ENCODE assay signal across 11 cellular contexts in genomic region chr10:93445978-93446720, GRCh38. TPM values are rescaled to one million over a fixed set of nuclear protein-coding genes. Genes with fewer than 3 reads are reported as not detected.
A peak's percentile ranks its signal among the peaks of the same experiment; 100 is the strongest.
DNase-seq lines count a peak whose midpoint lies in the region; TF ChIP-seq lines count a peak whose summit lies in the region.
"Had no signal": no experiment of that assay in that cellular context is flagged by ENCODE, and none has a peak within 500 bp of the region (broad histone marks: within the 10 kb centered on the region; RNA-seq: fewer than 3 reads in every experiment).

No MANE protein-coding gene starts in this region.

- H3K4me3 ChIP-seq in Caco-2 (ENCODE audit: low read depth, low read length), result no peak overlapping the region
- H3K4me3 ChIP-seq in iPS-18a (ENCODE audit: low read length), result peak overlapping the region; percentile 16
- H3K4me3 ChIP-seq in rectal smooth muscle tissue (ENCODE audit: low read length), result no peak overlapping the region

- H3K9me3 ChIP-seq in Caco-2 (no peaks in the 10 kb centered on the region), iPS-18a (ENCODE audit: control insufficient read depth, low read depth, low read length) (no peaks in the 10 kb centered on the region)

- H3K36me3 ChIP-seq in Caco-2 (ENCODE audit: control insufficient read depth, insufficient read depth, low read length) (no peaks in the 10 kb centered on the region), iPS-18a (ENCODE audit: control insufficient read depth, low read depth, low read length) (no peaks in the 10 kb centered on the region), rectal smooth muscle tissue (ENCODE audit: control insufficient read depth, insufficient read depth, low read length) (peaks cover under 1% of the 10 kb centered on the region)

- no peaks in the 10 kb centered on the region for H3K27me3 ChIP-seq in Caco-2 (replicated peaks; ENCODE audit: control insufficient read depth, insufficient read depth, low read length)
- H3K27me3 ChIP-seq in iPS-18a (ENCODE audit: control insufficient read depth, insufficient read depth, low read length), result no peaks in the 10 kb centered on the region
- no peaks in the 10 kb centered on the region for H3K27me3 ChIP-seq in rectal smooth muscle tissue (ENCODE audit: control insufficient read depth, insufficient read depth, low read length)

- peaks cover 10% of the 10 kb centered on the region for H3K9me3 Mint-ChIP-seq in Caco-2 (ENCODE audit: unreplicated experiment)
- H3K9me3 Mint-ChIP-seq in CD14-positive monocyte, result peaks cover 0 to 3% (median 0%) of the 10 kb centered on the region in 7 donors
- H3K9me3 Mint-ChIP-seq in activated T-helper 1 cell treated with anti-CD3 and anti-CD28 coated beads, Interleukin-12 subunit alpha, Interleukin-12 subunit beta, Interleukin-2, Interleukin-4 antibody, amounts not matched to agents 30 ng/mL and 10 ng/mL and 1 ng/mL, durations not matched to agents 14 hours and 24 hours and 36 hours, result no peaks in the 10 kb centered on the region
- H3K9me3 Mint-ChIP-seq: CD4-positive, CD25-positive, alpha-beta regulatory T cell; stimulated activated naive CD8-positive, alpha-beta T cell treated with anti-CD3 and anti-CD28 coated beads, Interleukin-15, Interleukin-2, amounts not matched to agents 100 ng/mL and 50 ng/mL, for 24 hours had no signal

- TF ChIP-seq CTCF in Caco-2 (IDR thresholded peaks at IDR 0.05; ENCODE audit: insufficient read depth in 1 of 2, low read depth in 1 of 2, low read length in 1 of 2, severe bottlenecking in 1 of 2, unreplicated experiment in 1 of 2) (no peak), VCaP (conservative IDR thresholded peaks at IDR 0.05) (no peak), CD14-positive monocyte (IDR thresholded peaks at IDR 0.05) (no peak)

- POLR2A ChIA-PET in Caco-2 (lab: Charles Lee), result interaction anchor here (0.6 to 4.0 kb wide), 10 partner anchors 9 to 51 kb away, joined by 3 to 48 read pairs (median 7); partner anchors contain the start of gene MYOF

- H3K27ac Mint-ChIP-seq in Caco-2 (ENCODE audit: unreplicated experiment) (peak overlapping the region; percentile 96), CD14-positive monocyte (no peak overlapping the region)
- no peak overlapping the region for H3K27ac Mint-ChIP-seq in activated T-helper 1 cell treated with anti-CD3 and anti-CD28 coated beads, Interleukin-12 subunit alpha, Interleukin-12 subunit beta, Interleukin-2, Interleukin-4 antibody, amounts not matched to agents 30 ng/mL and 10 ng/mL and 1 ng/mL, durations not matched to agents 14 hours and 24 hours and 36 hours
- H3K27ac Mint-ChIP-seq: CD4-positive, CD25-positive, alpha-beta regulatory T cell; stimulated activated naive CD8-positive, alpha-beta T cell treated with anti-CD3 and anti-CD28 coated beads, Interleukin-15, Interleukin-2, amounts not matched to agents 100 ng/mL and 50 ng/mL, for 24 hours had no signal

- H3K27me3 Mint-ChIP-seq in Caco-2 (ENCODE audit: insufficient read depth, unreplicated experiment) (no peaks in the 10 kb centered on the region), CD14-positive monocyte (ENCODE audit: low read depth in 3 of 3) (no peaks in the 10 kb centered on the region)
- H3K27me3 Mint-ChIP-seq in activated T-helper 1 cell treated with anti-CD3 and anti-CD28 coated beads, Interleukin-12 subunit alpha, Interleukin-12 subunit beta, Interleukin-2, Interleukin-4 antibody, amounts not matched to agents 30 ng/mL and 10 ng/mL and 1 ng/mL, durations not matched to agents 14 hours and 24 hours and 36 hours (ENCODE audit: insufficient read depth), result no peaks in the 10 kb centered on the region
- H3K27me3 Mint-ChIP-seq: CD4-positive, CD25-positive, alpha-beta regulatory T cell; stimulated activated naive CD8-positive, alpha-beta T cell treated with anti-CD3 and anti-CD28 coated beads, Interleukin-15, Interleukin-2, amounts not matched to agents 100 ng/mL and 50 ng/mL, for 24 hours had no signal

- intact Hi-C loops in Caco-2 (cut with micrococcal nuclease; ENCODE audit: unreplicated experiment), result loop anchor here (1.0 to 5.0 kb wide), 4 partner anchors 9 to 39 kb away; partner anchors contain the start of gene MYOF
- intact Hi-C loops in CD14-positive monocyte (cut with micrococcal nuclease), result loop anchor here in 1 of 2 donors (5.0 kb wide), 1 partner anchor 36 kb away; the partner anchor contains the start of gene MYOF
- intact Hi-C loops in activated T-helper 1 cell treated with anti-CD3 and anti-CD28 coated beads, Interleukin-12 subunit alpha, Interleukin-12 subunit beta, Interleukin-2, Interleukin-4 antibody, amounts not matched to agents 30 ng/mL and 10 ng/mL and 1 ng/mL, durations not matched to agents 14 hours and 24 hours and 36 hours (cut with micrococcal nuclease), result no loop called here

- H3K27ac ChIP-seq in VCaP, result peak overlapping the region; percentile 83
- H3K27ac ChIP-seq in iPS-18a (ENCODE audit: low read length), result peak overlapping the region; percentile 77
- H3K27ac ChIP-seq in rectal smooth muscle tissue (ENCODE audit: low read depth, low read length), result peak overlapping the region; percentile 99
- no peak overlapping the region for H3K27ac ChIP-seq in substantia nigra (ENCODE audit: low read depth, low read length, poor library complexity, severe bottlenecking)

- CTCF ChIA-PET in Caco-2 (lab: Charles Lee), result interaction anchor here (0.6 to 1.6 kb wide), 7 partner anchors 10 to 40 kb away, joined by 3 to 16 read pairs (median 4); partner anchors contain the start of gene MYOF

- H3K9ac ChIP-seq in iPS-18a (ENCODE audit: low read length), result peak overlapping the region; percentile 56
- H3K9ac ChIP-seq in rectal smooth muscle tissue (ENCODE audit: low read length), result no peak overlapping the region

- H3K4me1 Mint-ChIP-seq in Caco-2 (ENCODE audit: low read depth, unreplicated experiment) (peaks cover 61% of the 10 kb centered on the region), CD14-positive monocyte (peaks cover 33% of the 10 kb centered on the region)
- no peaks in the 10 kb centered on the region for H3K4me1 Mint-ChIP-seq in activated T-helper 1 cell treated with anti-CD3 and anti-CD28 coated beads, Interleukin-12 subunit alpha, Interleukin-12 subunit beta, Interleukin-2, Interleukin-4 antibody, amounts not matched to agents 30 ng/mL and 10 ng/mL and 1 ng/mL, durations not matched to agents 14 hours and 24 hours and 36 hours (ENCODE audit: low read depth)

- H3K4me1 ChIP-seq in Caco-2 (peaks cover 51% of the 10 kb centered on the region), iPS-18a (ENCODE audit: control insufficient read depth, low read depth, low read length) (peaks cover 21% of the 10 kb centered on the region), rectal smooth muscle tissue (ENCODE audit: control insufficient read depth, insufficient read depth, low read length) (peaks cover 45% of the 10 kb centered on the region)

- BruUV-seq in Caco-2 (replicated peaks; lab: Mats Ljungman, UMichigan), result TSS peak; percentile 92

- peak in 1 of 2 experiments; percentile 31 for DNase-seq in Caco-2
- DNase-seq in CD14-positive monocyte (ENCODE audit: low spot score), result no peak
- no peak for DNase-seq in substantia nigra (lab: John Stamatoyannopoulos, UW)
- DNase-seq in OCI-M1 (lab: John Stamatoyannopoulos, UW), result no peak
- no peak for DNase-seq in activated T-helper 1 cell treated with anti-CD3 and anti-CD28 coated beads, Interleukin-12 subunit alpha, Interleukin-12 subunit beta, Interleukin-2, Interleukin-4 antibody, amounts not matched to agents 30 ng/mL and 10 ng/mL and 1 ng/mL, durations not matched to agents 14 hours and 24 hours and 36 hours (ENCODE audit: low spot score)
- DNase-seq: activated T-cell treated with anti-CD3 and anti-CD28 coated beads, Interleukin-2, amount 50 U/mL, for 1 hour; CD4-positive, CD25-positive, alpha-beta regulatory T cell had no signal

- peak overlapping the region; percentile 60 for H3K4me3 Mint-ChIP-seq in Caco-2 (ENCODE audit: unreplicated experiment)
- H3K4me3 Mint-ChIP-seq in CD14-positive monocyte, result no peak overlapping the region
- no peak overlapping the region for H3K4me3 Mint-ChIP-seq in activated T-helper 1 cell treated with anti-CD3 and anti-CD28 coated beads, Interleukin-12 subunit alpha, Interleukin-12 subunit beta, Interleukin-2, Interleukin-4 antibody, amounts not matched to agents 30 ng/mL and 10 ng/mL and 1 ng/mL, durations not matched to agents 14 hours and 24 hours and 36 hours
- H3K4me3 Mint-ChIP-seq: CD4-positive, CD25-positive, alpha-beta regulatory T cell; stimulated activated naive CD8-positive, alpha-beta T cell treated with anti-CD3 and anti-CD28 coated beads, Interleukin-15, Interleukin-2, amounts not matched to agents 100 ng/mL and 50 ng/mL, for 24 hours had no signal

- H3K36me3 Mint-ChIP-seq in Caco-2 (ENCODE audit: insufficient read depth, unreplicated experiment), result peaks cover 90% of the 10 kb centered on the region
- peaks cover 56 to 72% of the 10 kb centered on the region in 2 donors for H3K36me3 Mint-ChIP-seq in CD14-positive monocyte
- H3K36me3 Mint-ChIP-seq in activated T-helper 1 cell treated with anti-CD3 and anti-CD28 coated beads, Interleukin-12 subunit alpha, Interleukin-12 subunit beta, Interleukin-2, Interleukin-4 antibody, amounts not matched to agents 30 ng/mL and 10 ng/mL and 1 ng/mL, durations not matched to agents 14 hours and 24 hours and 36 hours (ENCODE audit: low read depth), result no peaks in the 10 kb centered on the region

RNA-seq across cellular contexts. Expression of gene MYOF, which starts 36.0 kb away (rescaled TPM):
- 148 and 176 TPM in 2 replicates for total RNA-seq in Caco-2 (2022)
- polyA plus RNA-seq in CD14-positive monocyte, result 10 to 100 TPM in 1 of 2 donors, 1 to 10 TPM in 1; 9.7 to 14.5 TPM
- total RNA-seq in activated T-helper 1 cell treated with anti-CD3 and anti-CD28 coated beads, Interleukin-12 subunit alpha, Interleukin-12 subunit beta, Interleukin-2, Interleukin-4 antibody, amounts not matched to agents 30 ng/mL and 10 ng/mL and 1 ng/mL, durations not matched to agents 14 hours and 24 hours and 36 hours, result 13.4 and 13.7 TPM in 2 replicates

RNA-seq across cellular contexts. Expression of gene CEP55, which starts 50.3 kb away (rescaled TPM):
- total RNA-seq in Caco-2 (2022), result 64.5 and 65.3 TPM in 2 replicates
- under 1 TPM in 1 of 2 donors, not detected in 1; 0.26 TPM for polyA plus RNA-seq in CD14-positive monocyte
- 53.0 and 55.7 TPM in 2 replicates for total RNA-seq in activated T-helper 1 cell treated with anti-CD3 and anti-CD28 coated beads, Interleukin-12 subunit alpha, Interleukin-12 subunit beta, Interleukin-2, Interleukin-4 antibody, amounts not matched to agents 30 ng/mL and 10 ng/mL and 1 ng/mL, durations not matched to agents 14 hours and 24 hours and 36 hours

Comparison
In these comparisons a context has a peak if more than half of its experiments do, and no peak if none do; other contexts are left out.
1. RNA of gene MYOF, which starts 36.0 kb away (total RNA-seq): 148 to 176 TPM in Caco-2; 13.4 to 13.7 TPM in activated T-helper 1 cell treated with anti-CD3 and anti-CD28 coated beads, Interleukin-12 subunit alpha, Interleukin-12 subunit beta, Interleukin-2, Interleukin-4 antibody, amounts not matched to agents 30 ng/mL and 10 ng/mL and 1 ng/mL, durations not matched to agents 14 hours and 24 hours and 36 hours; every median in the first group is over 10 times any median in the second.